Comparison of ENCODE assay signal across 8 cellular contexts in genomic region chr2:159904565-159905281, GRCh38. TPM values are rescaled to one million over a fixed set of nuclear protein-coding genes. Genes with fewer than 3 reads are reported as not detected.
DNase-seq lines count a peak whose midpoint lies in the region; ATAC-seq and TF ChIP-seq lines count a peak whose summit lies in the region.

LY75 (minus strand) TSS chr2:159904756.

- peaks cover 0 to 5% of the 10 kb centered on the region in 2 donors for H3K4me1 ChIP-seq in adrenal gland (replicated peaks in 1 of 2)

- no peak for TF ChIP-seq POLR2A in adrenal gland (IDR thresholded peaks at IDR 0.05)

- H3K27ac ChIP-seq in adrenal gland, result peak within 1 kb of the TSS in 2 of 5 donors; percentile 19 to 34

- peaks cover 3% of the 10 kb centered on the region for H3K36me3 Mint-ChIP-seq in MCF 10A (ENCODE audit: insufficient read depth, unreplicated experiment)

- no TSS peak for BruUV-seq in MCF 10A (replicated peaks; lab: Mats Ljungman, UMichigan)

- no peaks in the 10 kb centered on the region for H3K9me3 Mint-ChIP-seq in MCF 10A (ENCODE audit: unreplicated experiment)

- no peaks in the 10 kb centered on the region for H3K36me3 ChIP-seq in adrenal gland (replicated peaks in 1 of 2)

- peak; percentile 85 for ATAC-seq in HG03159 (IDR thresholded peaks at IDR 0.05; ENCODE audit: unreplicated experiment)

- no peak within 1 kb of the TSS for H3K4me3 Mint-ChIP-seq in MCF 10A (ENCODE audit: unreplicated experiment)

- H3K9me3 ChIP-seq in adrenal gland (replicated peaks in 1 of 3) (no peaks in the 10 kb centered on the region), iPS-18c (ENCODE audit: control insufficient read depth, insufficient read depth, low read length) (no peaks in the 10 kb centered on the region)

- intact Hi-C loops in MCF 10A (cut with micrococcal nuclease) (no loop called here), adrenal gland (cut with DNase I) (no loop called here)

- TF ChIP-seq CTCF in MCF 10A (IDR thresholded peaks at IDR 0.05; ENCODE audit: unreplicated experiment), result no peak
- TF ChIP-seq CTCF in adrenal gland (IDR thresholded peaks at IDR 0.05), result no peak

- H3K27me3 Mint-ChIP-seq in MCF 10A (ENCODE audit: insufficient read depth, unreplicated experiment), result no peaks in the 10 kb centered on the region

- 9 to 35% (median 22%) methylated on average over 8 to 56 of the region's 56 CpGs for WGBS in adrenal gland, 4 donors

- in situ Hi-C loops in T47D (cut with HindIII; ENCODE audit: low pct_unique_long_range_greater_than_20kb, low sequenced_read_pairs), result no loop called here

- CTCF ChIA-PET in MCF 10A (lab: Yijun Ruan, JAX), result no interaction called here

- peak; percentile 31 to 52 for DNase-seq in T47D (ENCODE audit: low read depth in 1 of 2, low spot score in 1 of 2)
- DNase-seq in MCF 10A (ENCODE audit: unreplicated experiment), result no peak
- DNase-seq in T follicular helper cell (ENCODE audit: low read depth), result peak; percentile 77
- DNase-seq in adrenal gland, result peak; percentile 29 to 61 (median 38)
- peak; percentile 79 for DNase-seq in stimulated activated CD4-positive, alpha-beta T cell treated with anti-CD3 and anti-CD28 coated beads, Interleukin-12 subunit alpha, Interleukin-12 subunit beta, amount 100 ng/mL, for 4 hours
- no peak for DNase-seq in SHP77 (lab: John Stamatoyannopoulos, UW)

- POLR2A ChIA-PET in MCF 10A (lab: Yijun Ruan, JAX), result no interaction called here

- H3K4me3 ChIP-seq in adrenal gland (peak within 1 kb of the TSS in 2 of 4 donors; percentile 22 to 35), iPS-18c (ENCODE audit: insufficient read depth, low read depth, low read length) (peak within 1 kb of the TSS; percentile 73)

- H3K27ac Mint-ChIP-seq in MCF 10A (ENCODE audit: low read depth, unreplicated experiment), result no peak within 1 kb of the TSS

- H3K27me3 ChIP-seq in adrenal gland, result no peaks in the 10 kb centered on the region

- H3K4me1 Mint-ChIP-seq in MCF 10A (ENCODE audit: insufficient read depth, unreplicated experiment), result peaks cover 4% of the 10 kb centered on the region

RNA-seq across cellular contexts. Expression of gene LY75, which starts in this region (rescaled TPM):
- total RNA-seq in MCF 10A (2022) (0.23 TPM in 1 of 2 replicates, not detected in the other), adrenal gland (1 to 10 TPM; 1.6 to 7.9 (median 4.9) TPM)
- polyA plus RNA-seq in adrenal gland, result 1 to 10 TPM in 1 of 3 donors, under 1 TPM in 2; 0.57 to 3.7 (median 0.80) TPM

Comparison
In these comparisons a context has a peak if more than half of its experiments do, and no peak if none do; other contexts are left out.
1. DNase-seq: peak in T47D (2 of 2), T follicular helper cell (single experiment), adrenal gland (7 of 7) and stimulated activated CD4-positive, alpha-beta T cell treated with anti-CD3 and anti-CD28 coated beads, Interleukin-12 subunit alpha, Interleukin-12 subunit beta, amount 100 ng/mL, for 4 hours (single experiment); none in MCF 10A (single experiment) and SHP77 (0 of 2).